In genomic region chr2:161170377-161170776, GRCh38 we compare ENCODE assay signal across 1 cellular context.
TF ChIP-seq lines count a peak whose summit lies in the region.

No MANE protein-coding gene starts in this region.

TF ChIP-seq in GM12878, 131 proteins besides CTCF, POLR2A, EP300 and RAD21:
- TF ChIP-seq POLR2AphosphoS5 (IDR thresholded peaks at IDR 0.05; ENCODE audit: low read length) (0 out of 2 replicates have a peak, but pooled peaks have one; percentile 39), ZZZ3 (IDR thresholded peaks at IDR 0.05; ENCODE audit: control insufficient read depth, insufficient read length, low read depth) (no peak)
